8 cellular contexts compared by ENCODE assay signal in genomic region chr1:1777510-1777909, GRCh38. TPM values are rescaled to one million over a fixed set of nuclear protein-coding genes. Genes with fewer than 3 reads are reported as not detected.
DNase-seq lines count a peak whose midpoint lies in the region; ATAC-seq, FAIRE-seq and TF ChIP-seq lines count a peak whose summit lies in the region.

No MANE protein-coding gene starts in this region.

- H3K4me3 ChIP-seq in epithelial cell of proximal tubule (ENCODE audit: low read depth, low read length) (peak overlapping the region; percentile 75), neural cell (ENCODE audit: low read length) (peak overlapping the region; percentile 96)

- peaks cover 16% of the 10 kb centered on the region for H3K79me2 ChIP-seq in neural cell (replicated peaks; ENCODE audit: insufficient read depth, low read length)

- no peak for DNase-seq in GM19239 (ENCODE audit: insufficient read length, low spot score)
- DNase-seq in RPMI7951 (ENCODE audit: low read depth) = peak; percentile 56
- DNase-seq in epithelial cell of proximal tubule (ENCODE audit: low read depth) = no peak
- no peak for DNase-seq in AML-193 (lab: John Stamatoyannopoulos, UW)
- no peak for DNase-seq in NCI-H1092 (lab: John Stamatoyannopoulos, UW)
- no peak for DNase-seq in stimulated activated naive CD4-positive, alpha-beta T cell (lab: John Stamatoyannopoulos, UW)

- no peaks in the 10 kb centered on the region for H4K20me1 ChIP-seq in neural cell (ENCODE audit: insufficient read depth)

- H3K27me3 ChIP-seq in neural cell (ENCODE audit: insufficient read depth, low read depth, low read length) = peaks cover 2% of the 10 kb centered on the region

- H2AFZ ChIP-seq in neural cell (ENCODE audit: low read depth, low read length) = no peak overlapping the region

- TF ChIP-seq CTCF in epithelial cell of proximal tubule (conservative IDR thresholded peaks at IDR 0.05; ENCODE audit: low read depth, low read length) (no peak), neural cell (IDR thresholded peaks at IDR 0.05; ENCODE audit: poor library complexity, severe bottlenecking) (no peak)

- peak overlapping the region; percentile 70 for H3K9ac ChIP-seq in neural cell (ENCODE audit: low read length)

- peak overlapping the region; percentile 41 for H3K4me2 ChIP-seq in neural cell (ENCODE audit: low read length)

- no peaks in the 10 kb centered on the region for H3K9me3 ChIP-seq in neural cell (ENCODE audit: low read length)

- TF ChIP-seq EP300 in neural cell (conservative IDR thresholded peaks at IDR 0.05; ENCODE audit: poor library complexity, severe bottlenecking) = no peak

- no peak for TF ChIP-seq RAD21 in neural cell (conservative IDR thresholded peaks at IDR 0.05)

- H3F3A ChIP-seq in neural cell (ENCODE audit: insufficient read depth, low read length, poor library complexity, severe bottlenecking) = no peaks in the 10 kb centered on the region

- H3K9me2 ChIP-seq in neural cell (ENCODE audit: insufficient read depth, low read length) = no peaks in the 10 kb centered on the region

- ATAC-seq in GM19023 (IDR thresholded peaks at IDR 0.05; ENCODE audit: unreplicated experiment) = no peak

- H3K27ac ChIP-seq in neural cell (ENCODE audit: low read length) = no peak overlapping the region

- H3K36me3 ChIP-seq in neural cell (ENCODE audit: insufficient read depth, low read length) = no peaks in the 10 kb centered on the region

- peak; percentile 79 for FAIRE-seq in GM19239 (lab: Jason Lieb, UNC)

TF ChIP-seq in neural cell, 6 proteins besides CTCF, POLR2A, EP300 and RAD21:
- TF ChIP-seq POLR2AphosphoS5 (IDR thresholded peaks at IDR 0.05) (no peak), EZH2 (IDR thresholded peaks at IDR 0.05; ENCODE audit: borderline replicate concordance, insufficient read depth, low read length, poor library complexity, severe bottlenecking) (no peak), TAF1 (IDR thresholded peaks at IDR 0.05; ENCODE audit: low read depth) (no peak), MXI1 (conservative IDR thresholded peaks at IDR 0.05; ENCODE audit: poor library complexity, severe bottlenecking) (no peak), REST (IDR thresholded peaks at IDR 0.05; ENCODE audit: borderline replicate concordance) (no peak), SMC3 (conservative IDR thresholded peaks at IDR 0.05; ENCODE audit: poor library complexity) (no peak)

RNA-seq across cellular contexts. Expression of gene NADK, which starts 0.8 kb away (rescaled TPM):
- total RNA-seq in RPMI7951 (2014; rRNA removed; shearing (Covaris generic)) = 24.0 and 30.3 TPM in 2 replicates
- total RNA-seq in epithelial cell of proximal tubule = 48.8 and 55.6 TPM in 2 replicates
- 38.5 and 55.5 TPM in 2 replicates for polyA plus RNA-seq in neural cell
- polyA minus RNA-seq in neural cell = 27.4 and 31.7 TPM in 2 replicates

RNA-seq across cellular contexts. Expression of gene CDK11A, which starts 53.4 kb away (rescaled TPM):
- total RNA-seq in RPMI7951 (2014; rRNA removed; shearing (Covaris generic)) = 4.4 and 8.1 TPM in 2 replicates
- total RNA-seq in epithelial cell of proximal tubule = 10.3 and 11.6 TPM in 2 replicates
- polyA plus RNA-seq in neural cell = 19.3 and 20.2 TPM in 2 replicates
- 24.1 and 28.5 TPM in 2 replicates for polyA minus RNA-seq in neural cell
